Comparison of ENCODE assay signal across 12 cellular contexts in the genomic region with DNA sequence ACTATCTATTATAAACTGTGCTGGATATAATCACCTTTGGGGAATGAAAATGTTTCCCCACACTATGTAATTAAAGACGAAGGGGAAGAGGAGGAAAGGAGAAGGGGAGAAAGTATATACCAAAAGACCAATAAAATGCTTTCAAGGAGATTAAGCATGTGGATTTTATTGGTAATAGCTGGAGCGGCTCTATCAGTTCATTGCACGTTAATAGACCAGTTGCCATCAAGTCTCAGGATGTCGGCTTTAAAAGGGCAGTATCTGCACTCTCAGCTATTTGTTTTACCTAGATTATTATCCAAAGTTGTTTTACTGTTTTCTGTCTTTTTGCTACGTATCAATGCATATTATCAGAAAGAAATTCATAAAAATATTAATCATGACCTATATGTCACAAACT. TPM values are rescaled to one million over a fixed set of nuclear protein-coding genes. Genes with fewer than 3 reads are reported as not detected.
DNase-seq lines count a peak whose midpoint lies in the region; ATAC-seq and TF ChIP-seq lines count a peak whose summit lies in the region.
"Had no signal": no experiment of that assay in that cellular context is flagged by ENCODE, and none has a peak within 500 bp of the region (broad histone marks: within the 10 kb centered on the region; RNA-seq: fewer than 3 reads in every experiment).

No MANE protein-coding gene starts in this region.

- no peak for TF ChIP-seq CTCF in brain (conservative IDR thresholded peaks at IDR 0.05)
- TF ChIP-seq CTCF in thoracic aorta (IDR thresholded peaks at IDR 0.05), result no peak
- TF ChIP-seq CTCF in stomach (IDR thresholded peaks at IDR 0.05), result no peak

- intact Hi-C loops in stomach (cut with DNase I; ENCODE audit: low total_unique reads), result no loop called here
- intact Hi-C loops in naive thymus-derived CD4-positive, alpha-beta T cell (cut with micrococcal nuclease), result no loop called here

- WGBS in stomach, 5 donors, result 25 to 45% (median 36%) methylated on average over 5 of the region's 5 CpGs

- H3K4me1 Mint-ChIP-seq in brain, result peaks cover 55% of the 10 kb centered on the region
- H3K4me1 Mint-ChIP-seq in T-cell, result peaks cover 0 to 2% (median 0%) of the 10 kb centered on the region in 3 donors
- H3K4me1 Mint-ChIP-seq in naive thymus-derived CD4-positive, alpha-beta T cell, result no peaks in the 10 kb centered on the region

- H3K27ac ChIP-seq in HUES48 (ENCODE audit: low read depth, low read length) (peak overlapping the region; percentile 81), iPS-20b (ENCODE audit: low read length) (peak overlapping the region; percentile 72), thoracic aorta (peak overlapping the region in 1 of 2 donors; percentile 37), stomach (peak overlapping the region in 2 of 5 donors; percentile 23 to 29)
- H3K27ac ChIP-seq in naive thymus-derived CD4-positive, alpha-beta T cell (ENCODE audit: low read depth, low read length), result no peak overlapping the region

- H3K9ac ChIP-seq in HUES48 (ENCODE audit: low read depth, low read length) (no peak overlapping the region), iPS-20b (ENCODE audit: low read depth, low read length) (peak overlapping the region; percentile 62; the same call in 1 of the 2 replicates)

- TF ChIP-seq POLR2A in stomach (IDR thresholded peaks at IDR 0.05), result no peak

- H3K36me3 ChIP-seq in HUES48 (ENCODE audit: control insufficient read depth, insufficient read depth, low read length) (peaks cover 21% of the 10 kb centered on the region), iPS-20b (ENCODE audit: insufficient read depth, low read depth, low read length) (peaks cover 35% of the 10 kb centered on the region), thoracic aorta (no peaks in the 10 kb centered on the region), stomach (no peaks in the 10 kb centered on the region)
- H3K36me3 ChIP-seq in naive thymus-derived CD4-positive, alpha-beta T cell (ENCODE audit: control insufficient read depth in 2 of 3, insufficient read depth in 3 of 3, low read length in 3 of 3), result no peaks in the 10 kb centered on the region
- H3K36me3 ChIP-seq: HAP-1, sigmoid colon had no signal

- H3K27me3 Mint-ChIP-seq in brain, result no peaks in the 10 kb centered on the region
- peaks cover 0 to 16% of the 10 kb centered on the region in 2 donors for H3K27me3 Mint-ChIP-seq in T-cell
- H3K27me3 Mint-ChIP-seq in naive thymus-derived CD4-positive, alpha-beta T cell, result peaks cover under 1 to 15% (median 4%) of the 10 kb centered on the region in 5 donors

- CTCF ChIA-PET in T-cell (lab: Charles Lee), result interaction anchor here in 1 of 2 donors (0.9 kb wide), 1 partner anchor 10 kb away, joined by 3 read pairs; no protein-coding TSS in a partner anchor
- CTCF ChIA-PET in naive thymus-derived CD4-positive, alpha-beta T cell (lab: Charles Lee), result no interaction called here

- ATAC-seq in thoracic aorta (ENCODE audit: insufficient number of reproducible peaks, low FRiP score, low read depth) (no peak), T-cell (replicated peaks in 1 of 4) (no peak)
- no peak for ATAC-seq in naive thymus-derived CD4-positive, alpha-beta T cell
- ATAC-seq: CD8-positive, alpha-beta T cell had no signal

- no peaks in the 10 kb centered on the region for H3K9me3 ChIP-seq in HUES48 (ENCODE audit: control insufficient read depth, insufficient read depth, low read length)
- H3K9me3 ChIP-seq in iPS-20b (ENCODE audit: insufficient read depth, low read depth, low read length), result no peaks in the 10 kb centered on the region
- H3K9me3 ChIP-seq in thoracic aorta, result no peaks in the 10 kb centered on the region
- no peaks in the 10 kb centered on the region for H3K9me3 ChIP-seq in stomach
- H3K9me3 ChIP-seq in naive thymus-derived CD4-positive, alpha-beta T cell (ENCODE audit: control insufficient read depth in 2 of 3, low read length in 3 of 3), result no peaks in the 10 kb centered on the region
- H3K9me3 ChIP-seq: HAP-1, sigmoid colon had no signal

- no peak for TF ChIP-seq EP300 in stomach (IDR thresholded peaks at IDR 0.05)

- H3K4me3 Mint-ChIP-seq in brain (peak overlapping the region; percentile 39 to 74 (median 51)), T-cell (no peak overlapping the region)
- H3K4me3 Mint-ChIP-seq in naive thymus-derived CD4-positive, alpha-beta T cell, result no peak overlapping the region
- H3K4me3 Mint-ChIP-seq: CD8-positive, alpha-beta T cell had no signal

- H3K36me3 Mint-ChIP-seq in brain (peaks cover 14% of the 10 kb centered on the region), T-cell (no peaks in the 10 kb centered on the region)
- H3K36me3 Mint-ChIP-seq in naive thymus-derived CD4-positive, alpha-beta T cell, result no peaks in the 10 kb centered on the region
- H3K36me3 Mint-ChIP-seq: CD8-positive, alpha-beta T cell had no signal

- peak overlapping the region in 4 of 5 experiments; percentile 15 to 94 (median 51) for H3K27ac Mint-ChIP-seq in brain
- H3K27ac Mint-ChIP-seq in T-cell, result no peak overlapping the region
- no peak overlapping the region for H3K27ac Mint-ChIP-seq in naive thymus-derived CD4-positive, alpha-beta T cell
- H3K27ac Mint-ChIP-seq: CD8-positive, alpha-beta T cell had no signal

- H3K27me3 ChIP-seq in HUES48 (ENCODE audit: control insufficient read depth, insufficient read depth, low read length) (no peaks in the 10 kb centered on the region), iPS-20b (ENCODE audit: insufficient read depth, low read length) (no peaks in the 10 kb centered on the region), thoracic aorta (replicated peaks; ENCODE audit: insufficient read depth) (no peaks in the 10 kb centered on the region), stomach (no peaks in the 10 kb centered on the region)
- no peaks in the 10 kb centered on the region for H3K27me3 ChIP-seq in naive thymus-derived CD4-positive, alpha-beta T cell (ENCODE audit: control insufficient read depth in 2 of 2, insufficient read depth in 2 of 2, low read length in 2 of 2)
- H3K27me3 ChIP-seq: sigmoid colon had no signal

- H3K4me1 ChIP-seq in HUES48 (ENCODE audit: control insufficient read depth, insufficient read depth, low read length) (peaks cover 79% of the 10 kb centered on the region), iPS-20b (ENCODE audit: insufficient read depth, low read length) (peaks cover 63% of the 10 kb centered on the region), thoracic aorta (ENCODE audit: control insufficient read depth in 1 of 2, low read depth in 2 of 2) (peaks cover 16 to 23% of the 10 kb centered on the region in 2 donors), stomach (peaks cover 0 to 17% (median 11%) of the 10 kb centered on the region in 4 donors)
- no peaks in the 10 kb centered on the region for H3K4me1 ChIP-seq in naive thymus-derived CD4-positive, alpha-beta T cell (ENCODE audit: control insufficient read depth in 2 of 2, insufficient read depth in 2 of 2, low read length in 2 of 2)

- POLR2A ChIA-PET in T-cell (lab: Charles Lee), result no interaction called here
- POLR2A ChIA-PET in naive thymus-derived CD4-positive, alpha-beta T cell (lab: Charles Lee), result no interaction called here

- H3K4me3 ChIP-seq in HUES48 (ENCODE audit: low read depth, low read length), result peak overlapping the region; percentile 2; the same call in 1 of the 2 replicates
- H3K4me3 ChIP-seq in iPS-20b (ENCODE audit: low read length), result no peak overlapping the region; the same call in 1 of the 2 replicates
- H3K4me3 ChIP-seq in thoracic aorta, result peak overlapping the region; percentile 12
- no peak overlapping the region for H3K4me3 ChIP-seq in stomach
- H3K4me3 ChIP-seq in naive thymus-derived CD4-positive, alpha-beta T cell (ENCODE audit: low read length), result no peak overlapping the region
- H3K4me3 ChIP-seq: HAP-1, sigmoid colon had no signal

- DNase-seq in thoracic aorta (ENCODE audit: low spot score) (no peak), stomach (no peak), T-cell (no peak)
- no peak for DNase-seq in naive thymus-derived CD4-positive, alpha-beta T cell
- DNase-seq: activated CD4-positive, alpha-beta T cell treated with anti-CD3 and anti-CD28 coated beads, Interleukin-2, amount 50 U/mL, for 1 hour; activated effector memory CD4-positive, alpha-beta T cell treated with anti-CD3 and anti-CD28 coated beads, Interleukin-2, amount 50 U/mL, for 16 hours; CD8-positive, alpha-beta T cell had no signal

- H3K9me3 Mint-ChIP-seq in brain, result no peaks in the 10 kb centered on the region
- H3K9me3 Mint-ChIP-seq in T-cell, result peaks cover 0 to 4% (median 0%) of the 10 kb centered on the region in 3 donors
- H3K9me3 Mint-ChIP-seq in naive thymus-derived CD4-positive, alpha-beta T cell, result peaks cover 0 to 4% (median 0%) of the 10 kb centered on the region in 11 donors
- H3K9me3 Mint-ChIP-seq: CD8-positive, alpha-beta T cell had no signal

RNA-seq across cellular contexts. Expression of a gene that starts 9.0 kb away (rescaled TPM):
- polyA plus RNA-seq in brain (ENCODE audit: insufficient read depth, low read depth, low replicate concordance) (25.6 TPM), stomach (1 to 10 TPM in 2 of 3 donors, under 1 TPM in 1; 0.88 to 2.3 (median 1.2) TPM)
- total RNA-seq in thoracic aorta (1 to 10 TPM; 5.9 to 8.7 TPM), stomach (10 to 100 TPM in 1 of 5 donors, 1 to 10 TPM in 3, under 1 TPM in 1; 0.29 to 17.6 (median 1.4) TPM), T-cell (under 1 TPM in 4 of 5 donors, not detected in 1; 0.26 to 0.58 (median 0.38) TPM)
- total RNA-seq in naive thymus-derived CD4-positive, alpha-beta T cell, result under 1 TPM in 1 of 5 experiments, not detected in 4; 0.39 TPM
- not detected for polyA plus RNA-seq in naive thymus-derived CD4-positive, alpha-beta T cell
- total RNA-seq: CD8-positive, alpha-beta T cell had no signal

Comparison
In these comparisons a context has a peak if more than half of its experiments do, and no peak if none do; other contexts are left out.
1. H3K4me3 ChIP-seq: peak in HUES48 (single experiment) and thoracic aorta (single experiment); none in iPS-20b (single experiment), stomach (0 of 4) and naive thymus-derived CD4-positive, alpha-beta T cell (single experiment).
2. H3K27ac Mint-ChIP-seq: peak in brain (4 of 5); none in T-cell (0 of 2) and naive thymus-derived CD4-positive, alpha-beta T cell (0 of 9).
3. H3K4me3 Mint-ChIP-seq: peak in brain (5 of 5); none in T-cell (0 of 3) and naive thymus-derived CD4-positive, alpha-beta T cell (0 of 10).